2 cellular contexts compared by ENCODE assay signal in the genomic region with DNA sequence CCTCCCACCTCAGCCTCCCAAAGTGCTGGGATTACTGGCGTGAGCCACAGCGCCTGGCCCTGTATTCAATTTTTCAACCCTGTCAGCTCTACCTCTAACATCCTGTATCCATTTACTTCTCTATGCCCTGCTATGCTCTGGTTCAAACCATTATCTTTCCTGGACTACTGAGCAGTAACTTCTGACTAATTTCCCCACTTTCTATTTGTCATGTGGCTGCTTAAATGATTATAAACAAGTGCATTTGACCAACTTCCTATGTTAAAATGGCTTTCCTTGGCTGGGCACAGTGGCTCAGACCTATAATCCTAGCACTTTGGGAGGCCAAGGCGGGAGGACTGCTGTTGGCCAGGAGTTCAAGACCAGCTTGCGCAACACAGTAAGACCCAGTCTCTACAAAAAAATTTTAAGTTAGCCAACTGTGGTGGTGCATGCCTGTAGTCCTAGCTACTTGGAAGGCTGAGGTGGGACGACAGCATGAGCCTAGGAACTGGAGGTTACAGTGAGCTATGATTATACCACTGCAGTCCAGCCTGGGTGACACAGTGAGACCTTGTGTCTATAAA.
TF ChIP-seq lines count a peak whose summit lies in the region.

No MANE protein-coding gene starts in this region.

TF ChIP-seq in A549, 52 proteins besides CTCF, POLR2A, EP300 and RAD21:
- TF ChIP-seq, protein P1, sequence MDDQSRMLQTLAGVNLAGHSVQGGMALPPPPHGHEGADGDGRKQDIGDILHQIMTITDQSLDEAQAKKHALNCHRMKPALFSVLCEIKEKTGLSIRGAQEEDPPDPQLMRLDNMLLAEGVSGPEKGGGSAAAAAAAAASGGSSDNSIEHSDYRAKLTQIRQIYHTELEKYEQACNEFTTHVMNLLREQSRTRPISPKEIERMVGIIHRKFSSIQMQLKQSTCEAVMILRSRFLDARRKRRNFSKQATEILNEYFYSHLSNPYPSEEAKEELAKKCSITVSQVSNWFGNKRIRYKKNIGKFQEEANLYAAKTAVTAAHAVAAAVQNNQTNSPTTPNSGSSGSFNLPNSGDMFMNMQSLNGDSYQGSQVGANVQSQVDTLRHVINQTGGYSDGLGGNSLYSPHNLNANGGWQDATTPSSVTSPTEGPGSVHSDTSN (IDR thresholded peaks at IDR 0.05): no peak
- no peak for TF ChIP-seq RNF2 (IDR thresholded peaks at IDR 0.05; ENCODE audit: borderline replicate concordance, low read depth)
- peak; percentile 33 to 70; a peak in 3 of 4 replicates for TF ChIP-seq CEBPB (IDR thresholded peaks at IDR 0.05)
- TF ChIP-seq POLR2AphosphoS2 (conservative IDR thresholded peaks at IDR 0.05; ENCODE audit: low read length): no peak
- TF ChIP-seq, protein P2, sequence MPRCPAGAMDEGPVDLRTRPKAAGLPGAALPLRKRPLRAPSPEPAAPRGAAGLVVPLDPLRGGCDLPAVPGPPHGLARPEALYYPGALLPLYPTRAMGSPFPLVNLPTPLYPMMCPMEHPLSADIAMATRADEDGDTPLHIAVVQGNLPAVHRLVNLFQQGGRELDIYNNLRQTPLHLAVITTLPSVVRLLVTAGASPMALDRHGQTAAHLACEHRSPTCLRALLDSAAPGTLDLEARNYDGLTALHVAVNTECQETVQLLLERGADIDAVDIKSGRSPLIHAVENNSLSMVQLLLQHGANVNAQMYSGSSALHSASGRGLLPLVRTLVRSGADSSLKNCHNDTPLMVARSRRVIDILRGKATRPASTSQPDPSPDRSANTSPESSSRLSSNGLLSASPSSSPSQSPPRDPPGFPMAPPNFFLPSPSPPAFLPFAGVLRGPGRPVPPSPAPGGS (IDR thresholded peaks at IDR 0.05): no peak
- no peak for TF ChIP-seq GATA3 (IDR thresholded peaks at IDR 0.05; ENCODE audit: borderline replicate concordance)
- TF ChIP-seq ZFP36 (IDR thresholded peaks at IDR 0.05; ENCODE audit: borderline replicate concordance, partially characterized antibody): no peak
TF ChIP-seq in A549: peak in this region for 1.

TF ChIP-seq in K562, 482 proteins besides CTCF, POLR2A, EP300 and RAD21:
- TF ChIP-seq CEBPB (tag; IDR thresholded peaks at IDR 0.05) (peak; percentile 84), GATAD2A (IDR thresholded peaks at IDR 0.05) (no peak), CEBPG (CRISPR knock-in tag; IDR thresholded peaks at IDR 0.05) (no peak), CEBPG (tag; conservative IDR thresholded peaks at IDR 0.05 in 1 of 2, IDR thresholded peaks at IDR 0.05 in 1 of 2) (peak; percentile 47 to 61; a peak in 3 of 4 replicates), SRSF3 (IDR thresholded peaks at IDR 0.05; ENCODE audit: insufficient read depth, low read length) (no peak), MCM3 (IDR thresholded peaks at IDR 0.05) (no peak)
- TF ChIP-seq, protein P3, sequence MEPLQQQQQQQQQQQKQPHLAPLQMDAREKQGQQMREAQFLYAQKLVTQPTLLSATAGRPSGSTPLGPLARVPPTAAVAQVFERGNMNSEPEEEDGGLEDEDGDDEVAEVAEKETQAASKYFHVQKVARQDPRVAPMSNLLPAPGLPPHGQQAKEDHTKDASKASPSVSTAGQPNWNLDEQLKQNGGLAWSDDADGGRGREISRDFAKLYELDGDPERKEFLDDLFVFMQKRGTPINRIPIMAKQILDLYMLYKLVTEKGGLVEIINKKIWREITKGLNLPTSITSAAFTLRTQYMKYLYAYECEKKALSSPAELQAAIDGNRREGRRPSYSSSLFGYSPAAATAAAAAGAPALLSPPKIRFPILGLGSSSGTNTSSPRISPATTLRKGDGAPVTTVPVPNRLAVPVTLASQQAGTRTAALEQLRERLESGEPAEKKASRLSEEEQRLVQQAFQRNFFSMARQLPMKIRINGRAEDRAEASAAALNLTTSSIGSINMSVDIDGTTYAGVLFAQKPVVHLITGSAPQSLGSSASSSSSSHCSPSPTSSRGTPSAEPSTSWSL (CRISPR knock-in tag; IDR thresholded peaks at IDR 0.05; ENCODE audit: borderline replicate concordance): no peak
